In the genomic region with DNA sequence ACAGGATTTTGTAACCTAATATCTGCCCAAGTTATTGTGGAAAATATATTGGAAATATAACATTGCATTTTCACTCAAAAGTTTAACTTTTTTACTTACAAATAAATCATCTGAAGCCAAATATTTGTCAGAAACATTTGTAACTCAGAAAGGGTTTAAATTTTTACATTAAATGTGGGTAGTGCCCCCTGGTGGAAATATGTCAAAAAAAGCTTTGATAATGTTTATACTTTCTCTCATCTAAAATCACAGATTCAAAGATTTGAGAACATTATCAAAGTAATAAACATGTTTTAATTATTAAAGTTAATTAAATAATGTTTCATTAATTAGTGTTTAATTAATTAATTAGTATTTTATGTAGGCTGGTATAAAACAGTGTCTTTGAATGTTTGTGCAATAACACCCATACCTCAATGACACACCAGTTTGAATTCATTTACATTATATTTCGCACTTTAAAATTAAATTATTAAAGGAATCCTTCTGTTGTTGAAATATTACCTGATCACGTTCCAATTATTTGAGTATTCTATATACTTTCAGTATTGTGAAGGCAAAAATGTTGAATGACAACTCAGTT, we compare ENCODE assay signal across 10 cellular contexts.
DNase-seq lines count a peak whose midpoint lies in the region; ATAC-seq and TF ChIP-seq lines count a peak whose summit lies in the region.
"Had no signal": no experiment of that assay in that cellular context is flagged by ENCODE, and none has a peak within 500 bp of the region (broad histone marks: within the 10 kb centered on the region; RNA-seq: fewer than 3 reads in every experiment).

No MANE protein-coding gene starts in this region.

- peaks cover 10% of the 10 kb centered on the region for H3K9me3 ChIP-seq in endodermal cell (ENCODE audit: control insufficient read depth, low read length)

- H3K27me3 Mint-ChIP-seq in endodermal cell (ENCODE audit: insufficient read depth): no peaks in the 10 kb centered on the region
- H3K27me3 Mint-ChIP-seq: activated B cell treated with CpG ODN at 0.5 μM for 24 hours; central memory CD8-positive, alpha-beta T cell had no signal

- 67% methylated on average over 1 of the region's 2 CpGs; no CpG with 5 or more reads in 1 of the 2 experiments for WGBS in endodermal cell (ENCODE audit: insufficient coverage in 1 of 2, insufficient read length in 1 of 2), 2 experiments

- no peak for ATAC-seq in HG03565 (IDR thresholded peaks at IDR 0.05; ENCODE audit: unreplicated experiment)

- no peak overlapping the region for H3K4me3 Mint-ChIP-seq in endodermal cell
- H3K4me3 Mint-ChIP-seq: activated B cell treated with CpG ODN at 0.5 μM for 24 hours; central memory CD8-positive, alpha-beta T cell had no signal

- no peaks in the 10 kb centered on the region for H3K27me3 ChIP-seq in endodermal cell (ENCODE audit: control insufficient read depth, insufficient read depth, low read length, poor library complexity, severe bottlenecking)

- H3K36me3 ChIP-seq in endodermal cell (ENCODE audit: control insufficient read depth, insufficient read depth, low read length): peaks cover 74% of the 10 kb centered on the region

- TF ChIP-seq CTCF in endodermal cell (conservative IDR thresholded peaks at IDR 0.05): peak; percentile 87

- H3K4me1 ChIP-seq in endodermal cell (ENCODE audit: control insufficient read depth, insufficient read depth, low read length): no peaks in the 10 kb centered on the region

- no peak overlapping the region for H3K4me3 ChIP-seq in endodermal cell (ENCODE audit: low read length)

- H3K4me1 Mint-ChIP-seq in endodermal cell: peaks cover 9% of the 10 kb centered on the region
- H3K4me1 Mint-ChIP-seq: activated B cell treated with CpG ODN at 0.5 μM for 24 hours; central memory CD8-positive, alpha-beta T cell had no signal

- H3K36me3 Mint-ChIP-seq in endodermal cell (ENCODE audit: low read depth): peaks cover 83% of the 10 kb centered on the region

- no peak overlapping the region for H3K27ac ChIP-seq in endodermal cell (ENCODE audit: low read depth, low read length)

- no peaks in the 10 kb centered on the region for H3K9me3 Mint-ChIP-seq in endodermal cell

- no peak overlapping the region for H3K9ac ChIP-seq in endodermal cell (ENCODE audit: extremely low read depth, low read length, poor library complexity, severe bottlenecking)

- H3K27ac Mint-ChIP-seq in endodermal cell: no peak overlapping the region
- H3K27ac Mint-ChIP-seq: activated B cell treated with CpG ODN at 0.5 μM for 24 hours had no signal

- DNase-seq in NCI-H146 (lab: John Stamatoyannopoulos, UW) (peak; percentile 9), NCI-H146 treated with DMSO at 0.1 percent for 48 hours (lab: John Stamatoyannopoulos, UW; ENCODE audit: unreplicated experiment) (no peak), NCI-H69 (lab: John Stamatoyannopoulos, UW) (peak; percentile 3), endodermal cell (no peak), pons (ENCODE audit: low spot score) (peak; percentile 49)
- no peak for DNase-seq in activated CD8-positive, alpha-beta memory T cell treated with anti-CD3 and anti-CD28 coated beads, Interleukin-2, amount 50 U/mL, for 4 hours
- DNase-seq in activated effector memory CD4-positive, alpha-beta T cell treated with Interleukin-2 at 50 U/mL for 16 hours: no peak
- DNase-seq: activated B cell treated with CpG ODN at 0.5 μM for 24 hours had no signal

Comparison
In these comparisons a context has a peak if more than half of its experiments do, and no peak if none do; other contexts are left out.
1. DNase-seq: peak in NCI-H146 (single experiment), NCI-H69 (single experiment) and pons (single experiment); none in NCI-H146 treated with DMSO at 0.1 percent for 48 hours (single experiment), endodermal cell (single experiment), activated CD8-positive, alpha-beta memory T cell treated with anti-CD3 and anti-CD28 coated beads, Interleukin-2, amount 50 U/mL, for 4 hours (single experiment) and activated effector memory CD4-positive, alpha-beta T cell treated with Interleukin-2 at 50 U/mL for 16 hours (single experiment).